In the genomic region with DNA sequence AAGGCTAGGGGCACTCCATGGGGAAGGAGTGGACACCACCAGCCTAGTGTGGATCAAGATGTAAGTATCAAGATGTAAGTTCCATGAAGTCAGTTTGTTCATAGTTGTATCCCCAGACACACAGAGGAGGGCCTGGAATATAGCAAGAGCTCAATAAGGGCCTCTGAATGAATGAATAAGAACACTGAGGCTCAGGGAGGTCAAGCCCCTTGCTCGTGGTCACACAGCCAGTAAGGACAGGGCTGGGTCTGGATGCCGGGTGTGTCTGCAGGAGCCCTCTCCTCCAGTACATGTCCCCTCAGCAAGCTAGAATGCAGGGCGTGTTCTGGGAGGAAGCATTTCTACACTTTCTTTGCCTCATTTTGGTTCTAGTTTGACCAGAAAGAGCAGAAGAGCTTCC, we compare ENCODE assay signal across 10 cellular contexts. TPM values are rescaled to one million over a fixed set of nuclear protein-coding genes. Genes with fewer than 3 reads are reported as not detected.
"Had no signal": no experiment of that assay in that cellular context is flagged by ENCODE, and none has a peak within 500 bp of the region (broad histone marks: within the 10 kb centered on the region; RNA-seq: fewer than 3 reads in every experiment).

No MANE protein-coding gene starts in this region.

- H3K9me3 ChIP-seq: HAP-1 had no signal

- FAIRE-seq: H1, H54, K562 had no signal

- ATAC-seq: GM23338, HCT116, K562 had no signal

- H2AFZ ChIP-seq: GM23338 had no signal

- DNase-seq: HFFc6, IMR-90 had no signal

- H3K4me3 ChIP-seq: GM23338, HAP-1, K562 had no signal

- H3K4me1 ChIP-seq: HAP-1 had no signal

- H3K36me3 ChIP-seq: HAP-1 had no signal

- H3K27ac ChIP-seq: HL-60 had no signal

- H3K4me2 ChIP-seq: GM23338 had no signal

RNA-seq across cellular contexts. Expression of gene RUFY4, which starts 2.9 kb away (rescaled TPM):
- total RNA-seq: GM23338, HFFc6, HT1080, IMR-90, K562 had no signal
- polyA plus RNA-seq: IMR-90, K562 had no signal

RNA-seq across cellular contexts. Expression of gene CXCR2, which starts 53.8 kb away (rescaled TPM):
- total RNA-seq: HFFc6, IMR-90, K562 had no signal
- polyA plus RNA-seq: IMR-90, K562 had no signal
